In the genomic region with DNA sequence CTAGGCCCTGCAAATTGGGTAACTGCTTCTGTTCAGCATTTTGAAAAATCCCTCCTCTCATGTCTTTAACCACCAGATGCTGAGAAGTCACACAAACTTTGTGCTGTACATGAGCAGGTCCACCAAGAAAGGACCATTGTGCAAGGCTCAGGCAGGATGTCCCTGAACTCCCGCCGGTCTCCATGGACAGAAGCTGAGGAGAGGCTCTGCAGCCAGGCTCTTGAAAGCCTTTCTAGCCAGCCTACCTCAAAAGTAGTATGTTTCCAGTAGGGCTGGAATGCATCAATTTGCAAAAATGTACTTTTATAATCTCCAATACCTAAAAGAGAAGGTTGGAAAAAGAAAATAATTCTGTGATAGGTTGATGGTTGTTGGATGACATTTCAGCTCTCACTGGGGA, we compare ENCODE assay signal across 34 cellular contexts. TPM values are rescaled to one million over a fixed set of nuclear protein-coding genes. Genes with fewer than 3 reads are reported as not detected.
"Had no signal": no experiment of that assay in that cellular context is flagged by ENCODE, and none has a peak within 500 bp of the region (broad histone marks: within the 10 kb centered on the region; RNA-seq: fewer than 3 reads in every experiment).

No MANE protein-coding gene starts in this region.

- H3K4me1 Mint-ChIP-seq: activated B cell treated with CpG ODN at 0.5 μM for 24 hours; activated CD4-positive, alpha-beta T cell treated with anti-CD3 and anti-CD28 coated beads, Interleukin-2, amount 10 ng/mL, durations not matched to agents 24 days and 14 days; activated CD8-positive, alpha-beta memory T cell treated with anti-CD3 and anti-CD28 coated beads, Interleukin-2, amount 10 ng/mL, durations not matched to agents 7 days and 5 days; activated naive CD4-positive, alpha-beta T cell treated with anti-CD3 and anti-CD28 coated beads, Interleukin-2, amount 10 ng/mL, durations not matched to agents 7 days and 5 days; activated naive CD4-positive, alpha-beta T cell treated with anti-CD3 and anti-CD28 coated beads, Interleukin-2, amount 50 U/mL, for 24 hours; activated naive CD8-positive, alpha-beta T cell treated with anti-CD3 and anti-CD28 coated beads, Interleukin-2, amount 10 ng/mL, durations not matched to agents 7 days and 5 days; activated naive CD8-positive, alpha-beta T cell treated with anti-CD3 and anti-CD28 coated beads, Interleukin-2, amount 50 U/mL, for 24 hours had no signal

- H3K9me3 ChIP-seq: ascending aorta had no signal

- H3K4me3 Mint-ChIP-seq: activated B cell treated with CpG ODN at 0.5 μM for 24 hours; activated CD4-positive, alpha-beta memory T cell treated with anti-CD3 and anti-CD28 coated beads for 36 hours; activated CD4-positive, alpha-beta T cell treated with anti-CD3 and anti-CD28 coated beads, Interleukin-2, amount 10 ng/mL, durations not matched to agents 24 days and 14 days; activated CD8-positive, alpha-beta memory T cell treated with anti-CD3 and anti-CD28 coated beads, Interleukin-2, amount 10 ng/mL, durations not matched to agents 7 days and 5 days; activated CD8-positive, alpha-beta T cell treated with anti-CD3 and anti-CD28 coated beads, Interleukin-2, amount 10 ng/mL, durations not matched to agents 7 days and 5 days; activated naive CD4-positive, alpha-beta T cell treated with anti-CD3 and anti-CD28 coated beads, Interleukin-2, amount 10 ng/mL, durations not matched to agents 7 days and 5 days; activated naive CD4-positive, alpha-beta T cell treated with anti-CD3 and anti-CD28 coated beads, Interleukin-2, amount 50 U/mL, for 24 hours; activated naive CD8-positive, alpha-beta T cell; activated naive CD8-positive, alpha-beta T cell treated with anti-CD3 and anti-CD28 coated beads, Interleukin-2, amount 10 ng/mL, durations not matched to agents 7 days and 5 days; activated naive CD8-positive, alpha-beta T cell treated with anti-CD3 and anti-CD28 coated beads, Interleukin-2, amount 50 U/mL, for 24 hours; activated T-cell treated with anti-CD3 and anti-CD28 coated beads, Interleukin-2, amount 50 U/mL, for 24 hours; brain; T-helper 1 cell treated with Interleukin-12 subunit alpha and Interleukin-12 subunit beta and Interleukin-4 antibody, amounts not matched to agents 30 μg/mL and 1 μg/mL, for 36 hours; T-helper 2 cell treated with Interferon-gamma antibody and Interleukin-4, amounts not matched to agents 5 μg/mL and 100 μg/mL, for 36 hours had no signal

- H3K27me3 Mint-ChIP-seq: activated B cell treated with CpG ODN at 0.5 μM for 24 hours; activated CD4-positive, alpha-beta T cell treated with anti-CD3 and anti-CD28 coated beads, Interleukin-2, amount 10 ng/mL, durations not matched to agents 24 days and 14 days; activated CD8-positive, alpha-beta memory T cell treated with anti-CD3 and anti-CD28 coated beads, Interleukin-2, amount 10 ng/mL, durations not matched to agents 7 days and 5 days; activated naive CD4-positive, alpha-beta T cell treated with anti-CD3 and anti-CD28 coated beads, Interleukin-2, amount 50 U/mL, for 24 hours; activated naive CD8-positive, alpha-beta T cell; activated naive CD8-positive, alpha-beta T cell treated with anti-CD3 and anti-CD28 coated beads, Interleukin-2, amount 10 ng/mL, durations not matched to agents 7 days and 5 days; activated naive CD8-positive, alpha-beta T cell treated with anti-CD3 and anti-CD28 coated beads, Interleukin-2, amount 50 U/mL, for 24 hours; brain had no signal

- H3K4me3 ChIP-seq: ascending aorta had no signal

- H3K9me3 Mint-ChIP-seq: activated B cell treated with CpG ODN at 0.5 μM for 24 hours; activated CD4-positive, alpha-beta memory T cell treated with anti-CD3 and anti-CD28 coated beads for 36 hours; activated CD4-positive, alpha-beta T cell treated with anti-CD3 and anti-CD28 coated beads, Interleukin-2, amount 10 ng/mL, durations not matched to agents 24 days and 14 days; activated naive CD4-positive, alpha-beta T cell treated with anti-CD3 and anti-CD28 coated beads, Interleukin-2, amount 10 ng/mL, durations not matched to agents 7 days and 5 days; activated naive CD4-positive, alpha-beta T cell treated with anti-CD3 and anti-CD28 coated beads, Interleukin-2, amount 50 U/mL, for 24 hours; activated naive CD8-positive, alpha-beta T cell treated with anti-CD3 and anti-CD28 coated beads, Interleukin-2, amount 10 ng/mL, durations not matched to agents 7 days and 5 days; activated naive CD8-positive, alpha-beta T cell treated with anti-CD3 and anti-CD28 coated beads, Interleukin-2, amount 50 U/mL, for 24 hours; activated T-cell treated with anti-CD3 and anti-CD28 coated beads, Interleukin-2, amount 50 U/mL, for 24 hours; activated T-helper 2 cell treated with anti-CD3 and anti-CD28 coated beads, Interferon-gamma antibody, Interleukin-2, Interleukin-4, amounts not matched to agents 10 μg/mL and 5 μg/mL and 100 μg/mL, durations not matched to agents 14 hours and 24 hours and 36 hours; T-helper 1 cell treated with Interleukin-12 subunit alpha and Interleukin-12 subunit beta and Interleukin-4 antibody, amounts not matched to agents 30 μg/mL and 1 μg/mL, for 36 hours; T-helper 2 cell treated with Interferon-gamma antibody and Interleukin-4, amounts not matched to agents 5 μg/mL and 100 μg/mL, for 36 hours had no signal

- H3K36me3 ChIP-seq: ascending aorta had no signal

- H3K36me3 Mint-ChIP-seq: activated CD4-positive, alpha-beta memory T cell treated with anti-CD3 and anti-CD28 coated beads for 36 hours; activated CD8-positive, alpha-beta memory T cell treated with anti-CD3 and anti-CD28 coated beads, Interleukin-2, amount 10 ng/mL, durations not matched to agents 7 days and 5 days; activated naive CD4-positive, alpha-beta T cell treated with anti-CD3 and anti-CD28 coated beads, Interleukin-2, amount 10 ng/mL, durations not matched to agents 7 days and 5 days; activated naive CD4-positive, alpha-beta T cell treated with anti-CD3 and anti-CD28 coated beads, Interleukin-2, amount 50 U/mL, for 24 hours; activated naive CD8-positive, alpha-beta T cell; activated naive CD8-positive, alpha-beta T cell treated with anti-CD3 and anti-CD28 coated beads, Interleukin-2, amount 10 ng/mL, durations not matched to agents 7 days and 5 days; brain had no signal

- H3K27me3 ChIP-seq: ascending aorta had no signal

- H3K27ac ChIP-seq: ascending aorta, VCaP had no signal

- DNase-seq: activated B cell treated with CpG ODN at 0.5 μM for 24 hours; activated CD4-positive, alpha-beta memory T cell treated with anti-CD3 and anti-CD28 coated beads for 36 hours; activated CD4-positive, alpha-beta T cell treated with anti-CD3 and anti-CD28 coated beads for 4 hours; activated CD4-positive, alpha-beta T cell treated with anti-CD3 and anti-CD28 coated beads, Interleukin-2, amount 10 ng/mL, durations not matched to agents 24 days and 14 days; activated CD4-positive, alpha-beta T cell treated with anti-CD3 and anti-CD28 coated beads, Interleukin-2, amount 50 U/mL, for 1 hour; activated CD4-positive, alpha-beta T cell treated with anti-CD3 and anti-CD28 coated beads, Interleukin-2, amount 50 U/mL, for 4 hours; activated CD4-positive, CD25-positive, alpha-beta regulatory T cell treated with anti-CD3 and anti-CD28 coated beads, Interleukin-2, amount 50 U/mL, for 72 hours; activated CD8-positive, alpha-beta memory T cell treated with anti-CD3 and anti-CD28 coated beads for 24 hours; activated CD8-positive, alpha-beta memory T cell treated with anti-CD3 and anti-CD28 coated beads, Interleukin-2, amount 10 ng/mL, durations not matched to agents 7 days and 5 days; activated CD8-positive, alpha-beta memory T cell treated with anti-CD3 and anti-CD28 coated beads, Interleukin-2, amount 50 U/mL, for 48 hours; activated CD8-positive, alpha-beta T cell treated with anti-CD3 and anti-CD28 coated beads, Interleukin-2, amount 10 ng/mL, durations not matched to agents 7 days and 5 days; activated effector memory CD4-positive, alpha-beta T cell treated with Interleukin-2 at 50 U/mL for 16 hours; activated gamma-delta T cell; activated naive CD4-positive, alpha-beta T cell treated with anti-CD3 and anti-CD28 coated beads, Interleukin-2, amount 10 ng/mL, durations not matched to agents 7 days and 5 days; activated naive CD4-positive, alpha-beta T cell treated with Interleukin-2 at 50 U/mL for 16 hours; activated naive CD8-positive, alpha-beta T cell treated with anti-CD3 and anti-CD28 coated beads, Interleukin-2, amount 10 ng/mL, durations not matched to agents 7 days and 5 days; activated naive CD8-positive, alpha-beta T cell treated with anti-CD3 and anti-CD28 coated beads, Interleukin-2, amount 50 U/mL, for 24 hours; activated T-cell treated with anti-CD3 and anti-CD28 coated beads, Interleukin-2, amount 50 U/mL, for 24 hours; activated T-cell treated with anti-CD3 and anti-CD28 coated beads, Interleukin-2, amount 50 U/mL, for 48 hours; amygdala; anterior cingulate cortex; central memory CD4-positive, alpha-beta T cell; T-helper 1 cell; T-helper 2 cell; T-helper 9 cell had no signal

- FAIRE-seq: TTC549 had no signal

- H3K27ac Mint-ChIP-seq: activated B cell treated with CpG ODN at 0.5 μM for 24 hours; activated CD4-positive, alpha-beta memory T cell treated with anti-CD3 and anti-CD28 coated beads for 36 hours; activated CD4-positive, alpha-beta T cell treated with anti-CD3 and anti-CD28 coated beads, Interleukin-2, amount 10 ng/mL, durations not matched to agents 24 days and 14 days; activated CD8-positive, alpha-beta memory T cell treated with anti-CD3 and anti-CD28 coated beads, Interleukin-2, amount 10 ng/mL, durations not matched to agents 7 days and 5 days; activated CD8-positive, alpha-beta T cell treated with anti-CD3 and anti-CD28 coated beads, Interleukin-2, amount 10 ng/mL, durations not matched to agents 7 days and 5 days; activated naive CD4-positive, alpha-beta T cell treated with anti-CD3 and anti-CD28 coated beads, Interleukin-2, amount 10 ng/mL, durations not matched to agents 7 days and 5 days; activated naive CD4-positive, alpha-beta T cell treated with anti-CD3 and anti-CD28 coated beads, Interleukin-2, amount 50 U/mL, for 24 hours; activated naive CD8-positive, alpha-beta T cell; activated naive CD8-positive, alpha-beta T cell treated with anti-CD3 and anti-CD28 coated beads, Interleukin-2, amount 10 ng/mL, durations not matched to agents 7 days and 5 days; activated naive CD8-positive, alpha-beta T cell treated with anti-CD3 and anti-CD28 coated beads, Interleukin-2, amount 50 U/mL, for 24 hours; activated T-cell treated with anti-CD3 and anti-CD28 coated beads, Interleukin-2, amount 50 U/mL, for 24 hours; activated T-helper 2 cell treated with anti-CD3 and anti-CD28 coated beads, Interferon-gamma antibody, Interleukin-2, Interleukin-4, amounts not matched to agents 10 μg/mL and 5 μg/mL and 100 μg/mL, durations not matched to agents 14 hours and 24 hours and 36 hours; brain; T-helper 1 cell treated with Interleukin-12 subunit alpha and Interleukin-12 subunit beta and Interleukin-4 antibody, amounts not matched to agents 30 μg/mL and 1 μg/mL, for 36 hours; T-helper 2 cell treated with Interferon-gamma antibody and Interleukin-4, amounts not matched to agents 5 μg/mL and 100 μg/mL, for 36 hours had no signal

RNA-seq across cellular contexts. Expression of gene SH3BP4, which starts 47.0 kb away (rescaled TPM):
- total RNA-seq: activated CD8-positive, alpha-beta T cell treated with anti-CD3 and anti-CD28 coated beads, Interleukin-2, amount 10 ng/mL, durations not matched to agents 7 days and 5 days had no signal
